25 cellular contexts compared by ENCODE assay signal in the genomic region with DNA sequence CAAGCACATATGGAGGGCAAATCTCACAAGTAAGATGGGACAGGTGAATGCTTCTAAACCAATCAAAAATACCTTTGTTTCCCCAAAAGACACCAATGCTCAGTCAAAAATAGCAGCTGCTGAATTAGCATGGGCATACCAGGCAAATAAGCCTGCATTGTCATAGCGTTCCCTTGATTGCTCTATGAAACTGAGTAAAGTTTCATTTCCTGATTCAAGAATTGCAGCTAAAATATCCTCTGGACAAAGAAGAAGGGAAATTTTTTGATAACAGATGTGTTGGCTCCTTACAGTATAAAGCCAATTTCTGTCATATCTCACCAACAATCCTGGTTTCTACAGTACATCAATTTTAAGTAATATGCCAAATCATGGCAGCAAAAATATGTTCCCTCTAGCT. TPM values are rescaled to one million over a fixed set of nuclear protein-coding genes. Genes with fewer than 3 reads are reported as not detected.
DNase-seq lines count a peak whose midpoint lies in the region; ATAC-seq, FAIRE-seq and TF ChIP-seq lines count a peak whose summit lies in the region.
"Had no signal": no experiment of that assay in that cellular context is flagged by ENCODE, and none has a peak within 500 bp of the region (broad histone marks: within the 10 kb centered on the region; RNA-seq: fewer than 3 reads in every experiment).

No MANE protein-coding gene starts in this region.

- peak overlapping the region in 3 of 11 experiments; percentile 24 to 92 (median 26); a peak in 2 of 22 replicates for H3K9ac ChIP-seq in BLaER1 treated with 17β-estradiol and CSF1 and Interleukin-3, amounts not matched to agents 10 nM and 100 nM
- H3K9ac ChIP-seq in astrocyte (ENCODE audit: low read length) (no peak overlapping the region), SK-N-SH (no peak overlapping the region)

- TF ChIP-seq CTCF in astrocyte (IDR thresholded peaks at IDR 0.05; ENCODE audit: insufficient read depth, low read depth, low read length) (no peak), SK-N-SH (IDR thresholded peaks at IDR 0.05) (no peak)

- no peaks in the 10 kb centered on the region for H3K9me2 ChIP-seq in SK-N-SH

- peaks cover 10% of the 10 kb centered on the region for H3K4me1 Mint-ChIP-seq in astrocyte (ENCODE audit: low read depth, unreplicated experiment)
- peaks cover 29% of the 10 kb centered on the region for H3K4me1 Mint-ChIP-seq in activated CD4-positive, alpha-beta memory T cell treated with anti-CD3 and anti-CD28 coated beads for 36 hours (ENCODE audit: low read depth)

- H2AFZ ChIP-seq in astrocyte (ENCODE audit: low read depth, low read length): no peak overlapping the region
- no peak overlapping the region for H2AFZ ChIP-seq in SK-N-SH (ENCODE audit: low read depth)

- no peak for TF ChIP-seq EP300 in SK-N-SH (IDR thresholded peaks at IDR 0.05; ENCODE audit: borderline replicate concordance in 1 of 2, low read depth in 1 of 2, low read length in 1 of 2)

- no peak overlapping the region for H3K4me3 Mint-ChIP-seq in astrocyte (ENCODE audit: unreplicated experiment)
- no peak overlapping the region for H3K4me3 Mint-ChIP-seq in activated CD4-positive, alpha-beta memory T cell treated with anti-CD3 and anti-CD28 coated beads for 36 hours
- H3K4me3 Mint-ChIP-seq: stimulated activated naive CD8-positive, alpha-beta T cell treated with anti-CD3 and anti-CD28 coated beads, Interleukin-15, Interleukin-2, amounts not matched to agents 100 ng/mL and 50 ng/mL, for 24 hours had no signal

- peak overlapping the region in 3 of 11 experiments; percentile 9 to 19 (median 10); a peak in 1 of 22 replicates for H3K27ac ChIP-seq in BLaER1 treated with 17β-estradiol and CSF1 and Interleukin-3, amounts not matched to agents 10 nM and 100 nM
- no peak overlapping the region for H3K27ac ChIP-seq in astrocyte (ENCODE audit: low read depth, low read length)
- H3K27ac ChIP-seq in SK-N-SH (ENCODE audit: low read depth in 2 of 2, low read length in 1 of 2): no peak overlapping the region
- H3K27ac ChIP-seq: body of pancreas, coronary artery, epithelial cell of prostate had no signal

- 100% methylated on average over 1 of the region's 1 CpG for WGBS in SK-N-SH (ENCODE audit: low lambda C conversion rate)

- ATAC-seq in GM19351 (IDR thresholded peaks at IDR 0.05; ENCODE audit: unreplicated experiment) (peak; percentile 29), HG03460 (IDR thresholded peaks at IDR 0.05; ENCODE audit: unreplicated experiment) (peak; percentile 13)
- no peak for ATAC-seq in activated CD4-positive, CD25-positive, alpha-beta regulatory T cell treated with anti-CD3 and anti-CD28 coated beads, Interleukin-2, amount 50 U/mL, for 24 hours
- ATAC-seq: activated naive CD4-positive, alpha-beta T cell treated with anti-CD3 and anti-CD28 coated beads, Interleukin-2, amount 50 U/mL, for 72 hours; body of pancreas; HepG2; left lobe of liver; mucosa of descending colon; right cardiac atrium had no signal

- no peak for FAIRE-seq in astrocyte (lab: Jason Lieb, UNC)
- FAIRE-seq: frontal cortex, HepG2, RCC 7860 had no signal

- H3K27me3 ChIP-seq in BLaER1 treated with 17β-estradiol and CSF1 and Interleukin-3, amounts not matched to agents 10 nM and 100 nM: peaks cover 0 to 22% (median 0%) of the 10 kb centered on the region in 11 experiments; a peak in 6 of 22 replicates
- H3K27me3 ChIP-seq in astrocyte (ENCODE audit: insufficient read depth, low read length): no peaks in the 10 kb centered on the region
- no peaks in the 10 kb centered on the region for H3K27me3 ChIP-seq in SK-N-SH (ENCODE audit: insufficient read depth)
- H3K27me3 ChIP-seq: body of pancreas, MG63 had no signal

- H3K9me3 Mint-ChIP-seq in astrocyte (ENCODE audit: unreplicated experiment): no peaks in the 10 kb centered on the region
- H3K9me3 Mint-ChIP-seq in activated CD4-positive, alpha-beta memory T cell treated with anti-CD3 and anti-CD28 coated beads for 36 hours: no peaks in the 10 kb centered on the region
- H3K9me3 Mint-ChIP-seq: activated naive CD4-positive, alpha-beta T cell treated with anti-CD3 and anti-CD28 coated beads, Interleukin-2, amount 50 U/mL, for 72 hours; stimulated activated naive CD8-positive, alpha-beta T cell treated with anti-CD3 and anti-CD28 coated beads, Interleukin-15, Interleukin-2, amounts not matched to agents 100 ng/mL and 50 ng/mL, for 24 hours had no signal

- H3K79me2 ChIP-seq in astrocyte (ENCODE audit: insufficient read depth, low read length) (peaks cover 23% of the 10 kb centered on the region), SK-N-SH (ENCODE audit: insufficient read depth) (peaks cover 36% of the 10 kb centered on the region)

- H3K36me3 ChIP-seq in BLaER1 treated with 17β-estradiol and CSF1 and Interleukin-3, amounts not matched to agents 10 nM and 100 nM: peaks cover 0 to 29% (median 0%) of the 10 kb centered on the region in 11 experiments; a peak in 4 of 22 replicates
- H3K36me3 ChIP-seq in astrocyte (ENCODE audit: insufficient read depth, low read length) (peaks cover 6% of the 10 kb centered on the region), SK-N-SH (replicated peaks in 1 of 2; ENCODE audit: control insufficient read depth in 1 of 2, insufficient read depth in 2 of 2, low read length in 1 of 2) (peaks cover 9% of the 10 kb centered on the region in 2 experiments)

- H3K4me3 ChIP-seq in BLaER1 treated with 17β-estradiol and CSF1 and Interleukin-3, amounts not matched to agents 10 nM and 100 nM: peak overlapping the region in 4 of 10 experiments; percentile 72 to 92 (median 82); a peak in 7 of 20 replicates
- H3K4me3 ChIP-seq in astrocyte (ENCODE audit: insufficient read depth, low read depth, low read length) (no peak overlapping the region), SK-N-SH (ENCODE audit: low read depth in 2 of 2, low read length in 1 of 2) (no peak overlapping the region)
- H3K4me3 ChIP-seq: body of pancreas, coronary artery, MG63, mucosa of descending colon had no signal

- no peaks in the 10 kb centered on the region for H3K9me3 ChIP-seq in BLaER1 treated with 17β-estradiol and CSF1 and Interleukin-3, amounts not matched to agents 10 nM and 100 nM (replicated peaks in 1 of 11)
- no peaks in the 10 kb centered on the region for H3K9me3 ChIP-seq in astrocyte (ENCODE audit: insufficient read depth, low read depth, low read length)
- H3K9me3 ChIP-seq in SK-N-SH: no peaks in the 10 kb centered on the region
- H3K9me3 ChIP-seq: body of pancreas, MG63, mucosa of descending colon had no signal

- intact Hi-C loops in activated CD4-positive, alpha-beta memory T cell treated with anti-CD3 and anti-CD28 coated beads for 36 hours (cut with micrococcal nuclease): loop anchor here (10.0 kb wide), 1 partner anchor 153 kb away; no protein-coding TSS in a partner anchor

- POLR2A ChIA-PET in activated CD4-positive, alpha-beta memory T cell treated with anti-CD3 and anti-CD28 coated beads for 36 hours (lab: Charles Lee): no interaction called here
- POLR2A ChIA-PET in SK-N-SH (lab: Yijun Ruan, JAX): no interaction called here

- DNase-seq in astrocyte (ENCODE audit: low read depth): no peak
- no peak for DNase-seq in activated CD4-positive, alpha-beta memory T cell treated with anti-CD3 and anti-CD28 coated beads for 36 hours
- DNase-seq in DMS153 treated with DMSO at 0.1 percent for 48 hours (lab: John Stamatoyannopoulos, UW; ENCODE audit: unreplicated experiment): no peak
- DNase-seq in SK-N-SH: no peak
- DNase-seq: activated CD4-positive, alpha-beta T cell treated with anti-CD3 and anti-CD28 coated beads, Interleukin-2, amount 50 U/mL, for 4 hours; activated T-cell treated with anti-CD3 and anti-CD28 coated beads, Interleukin-2, amount 50 U/mL, for 1 hour; body of pancreas; H7; MG63; mucosa of descending colon; NCI-H2081 treated with DMSO at 0.1 percent for 48 hours; NCI-H526 treated with DMSO at 0.1 percent for 48 hours; right cardiac atrium had no signal

- H3K27me3 Mint-ChIP-seq in astrocyte (ENCODE audit: low read depth, unreplicated experiment): no peaks in the 10 kb centered on the region
- H3K27me3 Mint-ChIP-seq in activated CD4-positive, alpha-beta memory T cell treated with anti-CD3 and anti-CD28 coated beads for 36 hours: no peaks in the 10 kb centered on the region
- H3K27me3 Mint-ChIP-seq: stimulated activated naive CD8-positive, alpha-beta T cell treated with anti-CD3 and anti-CD28 coated beads, Interleukin-15, Interleukin-2, amounts not matched to agents 100 ng/mL and 50 ng/mL, for 24 hours had no signal

- no peaks in the 10 kb centered on the region for H3K36me3 Mint-ChIP-seq in astrocyte (ENCODE audit: low read depth, unreplicated experiment)
- no peaks in the 10 kb centered on the region for H3K36me3 Mint-ChIP-seq in activated CD4-positive, alpha-beta memory T cell treated with anti-CD3 and anti-CD28 coated beads for 36 hours
- H3K36me3 Mint-ChIP-seq: activated naive CD4-positive, alpha-beta T cell treated with anti-CD3 and anti-CD28 coated beads, Interleukin-2, amount 50 U/mL, for 72 hours had no signal

- peaks cover 0 to 15% (median 0%) of the 10 kb centered on the region in 11 experiments; a peak in 7 of 22 replicates for H4K20me1 ChIP-seq in BLaER1 treated with 17β-estradiol and CSF1 and Interleukin-3, amounts not matched to agents 10 nM and 100 nM
- peaks cover 12% of the 10 kb centered on the region for H4K20me1 ChIP-seq in astrocyte (ENCODE audit: insufficient read depth, low read length)
- no peaks in the 10 kb centered on the region for H4K20me1 ChIP-seq in SK-N-SH (ENCODE audit: insufficient read depth)

- peaks cover 62 to 75% (median 67%) of the 10 kb centered on the region in 10 experiments for H3K4me1 ChIP-seq in BLaER1 treated with 17β-estradiol and CSF1 and Interleukin-3, amounts not matched to agents 10 nM and 100 nM
- H3K4me1 ChIP-seq in astrocyte (ENCODE audit: insufficient read depth, low read length) (peaks cover 23% of the 10 kb centered on the region), SK-N-SH (ENCODE audit: control insufficient read depth in 1 of 2, insufficient read depth in 2 of 2, low read depth in 1 of 2, low read length in 1 of 2) (peaks cover 10 to 36% of the 10 kb centered on the region in 2 experiments; a peak in 3 of 4 replicates)

- peaks cover 22% of the 10 kb centered on the region for H3F3A ChIP-seq in SK-N-SH (replicated peaks; ENCODE audit: insufficient read depth)

- peak overlapping the region; percentile 83 to 99 (median 95) for H3K4me2 ChIP-seq in BLaER1 treated with 17β-estradiol and CSF1 and Interleukin-3, amounts not matched to agents 10 nM and 100 nM
- H3K4me2 ChIP-seq in astrocyte (ENCODE audit: low read length): peak overlapping the region; percentile 0
- H3K4me2 ChIP-seq in SK-N-SH: no peak overlapping the region

- no peak for TF ChIP-seq RAD21 in SK-N-SH (IDR thresholded peaks at IDR 0.05; ENCODE audit: low read length)

- CTCF ChIA-PET in activated CD4-positive, alpha-beta memory T cell treated with anti-CD3 and anti-CD28 coated beads for 36 hours (lab: Charles Lee): interaction anchor here (0.9 to 1.6 kb wide), 2 partner anchors 16 to 248 kb away, joined by 3 to 6 read pairs; no protein-coding TSS in a partner anchor
- CTCF ChIA-PET in SK-N-SH (lab: Yijun Ruan, JAX): interaction anchor here (0.7 to 1.0 kb wide), 5 partner anchors 17 to 381 kb away, joined by 3 read pairs; no protein-coding TSS in a partner anchor

- no peak overlapping the region for H3K27ac Mint-ChIP-seq in astrocyte (ENCODE audit: unreplicated experiment)
- H3K27ac Mint-ChIP-seq in activated CD4-positive, alpha-beta memory T cell treated with anti-CD3 and anti-CD28 coated beads for 36 hours: no peak overlapping the region
- H3K27ac Mint-ChIP-seq: activated naive CD4-positive, alpha-beta T cell treated with anti-CD3 and anti-CD28 coated beads, Interleukin-2, amount 50 U/mL, for 72 hours; stimulated activated naive CD8-positive, alpha-beta T cell treated with anti-CD3 and anti-CD28 coated beads, Interleukin-15, Interleukin-2, amounts not matched to agents 100 ng/mL and 50 ng/mL, for 24 hours had no signal

RNA-seq across cellular contexts. Expression of a gene that starts 3.3 kb away (rescaled TPM):
- 26.1 and 29.7 TPM in 2 replicates for total RNA-seq in astrocyte
- 10 to 100 TPM; 16.8 to 19.3 TPM for total RNA-seq in activated CD4-positive, alpha-beta memory T cell treated with anti-CD3 and anti-CD28 coated beads for 36 hours
- 42.4 and 48.7 TPM in 2 replicates for polyA plus RNA-seq in SK-N-SH (2012; rRNA removed)
- polyA plus RNA-seq in SK-N-SH (2012; cell fraction: cytosol; rRNA removed): 60.0 and 68.7 TPM in 2 replicates
- polyA plus RNA-seq in SK-N-SH (2012; cell fraction: nucleus; rRNA removed): 5.1 and 18.3 TPM in 2 replicates

Comparison
In these comparisons a context has a peak if more than half of its experiments do, and no peak if none do; other contexts are left out.
1. ATAC-seq: peak in GM19351 (single experiment) and HG03460 (single experiment); none in activated CD4-positive, CD25-positive, alpha-beta regulatory T cell treated with anti-CD3 and anti-CD28 coated beads, Interleukin-2, amount 50 U/mL, for 24 hours (0 of 2).